In genomic region chr3:191958980-191959671, GRCh38 we compare ENCODE assay signal across 12 cellular contexts.
A peak's percentile ranks its signal among the peaks of the same experiment; 100 is the strongest.
DNase-seq lines count a peak whose midpoint lies in the region; ATAC-seq and TF ChIP-seq lines count a peak whose summit lies in the region.
"Had no signal": no experiment of that assay in that cellular context is flagged by ENCODE, and none has a peak within 500 bp of the region (broad histone marks: within the 10 kb centered on the region; RNA-seq: fewer than 3 reads in every experiment).

No MANE protein-coding gene starts in this region.

- in situ Hi-C loops in mammary epithelial cell (cut with MboI; ENCODE audit: low sequenced_read_pairs in 2 of 2) = no loop called here

- no peaks in the 10 kb centered on the region for H3K36me3 ChIP-seq in mammary epithelial cell (ENCODE audit: insufficient read depth, low read length)
- no peaks in the 10 kb centered on the region for H3K36me3 ChIP-seq in testis (ENCODE audit: low read depth, missing control alignments)

- CTCF ChIA-PET in MCF 10A (lab: Yijun Ruan, JAX) = interaction anchor here (0.6 to 0.7 kb wide), 2 partner anchors 462 to 473 kb away, joined by 3 to 4 read pairs; no protein-coding TSS in a partner anchor
- CTCF ChIA-PET in mammary epithelial cell (lab: Charles Lee; ENCODE audit: low non-redundant PET) = no interaction called here

- H3K27me3 ChIP-seq in mammary epithelial cell (ENCODE audit: insufficient read depth, low read length) (no peaks in the 10 kb centered on the region), testis (no peaks in the 10 kb centered on the region), right cardiac atrium (ENCODE audit: control insufficient read depth, insufficient read depth) (no peaks in the 10 kb centered on the region)

- peak; percentile 50 for ATAC-seq in HG02884 (IDR thresholded peaks at IDR 0.05; ENCODE audit: unreplicated experiment)
- no peak for ATAC-seq in right cardiac atrium

- H3K27me3 Mint-ChIP-seq in MCF 10A (ENCODE audit: insufficient read depth, unreplicated experiment) = no peaks in the 10 kb centered on the region
- H3K27me3 Mint-ChIP-seq: activated B cell treated with CpG ODN at 0.5 μM for 24 hours; activated naive CD8-positive, alpha-beta T cell treated with anti-CD3 and anti-CD28 coated beads, Interleukin-2, amount 10 ng/mL, durations not matched to agents 7 days and 5 days had no signal

- DNase-seq in MCF 10A (ENCODE audit: unreplicated experiment) = no peak
- no peak for DNase-seq in mammary epithelial cell
- DNase-seq in NCI-H2029 (lab: John Stamatoyannopoulos, UW) = peak; percentile 58
- no peak for DNase-seq in testis
- no peak for DNase-seq in GM19238 (ENCODE audit: insufficient read length, low spot score)
- DNase-seq in NCI-H1417 treated with DMSO at 0.1 percent for 48 hours (lab: John Stamatoyannopoulos, UW) = no peak
- no peak for DNase-seq in right cardiac atrium
- DNase-seq: activated B cell treated with CpG ODN at 0.5 μM for 24 hours; activated naive CD8-positive, alpha-beta T cell treated with anti-CD3 and anti-CD28 coated beads, Interleukin-2, amount 10 ng/mL, durations not matched to agents 7 days and 5 days; effector CD8-positive, alpha-beta T cell had no signal

- no peak overlapping the region for H3K4me3 ChIP-seq in mammary epithelial cell (replicated peaks in 1 of 3; ENCODE audit: insufficient read depth in 1 of 3, low read depth in 2 of 3, low read length in 3 of 3)
- no peak overlapping the region for H3K4me3 ChIP-seq in testis
- H3K4me3 ChIP-seq in right cardiac atrium (ENCODE audit: low read length) = no peak overlapping the region

- H3K9me3 Mint-ChIP-seq in MCF 10A (ENCODE audit: unreplicated experiment) = no peaks in the 10 kb centered on the region
- H3K9me3 Mint-ChIP-seq: activated B cell treated with CpG ODN at 0.5 μM for 24 hours; activated naive CD8-positive, alpha-beta T cell treated with anti-CD3 and anti-CD28 coated beads, Interleukin-2, amount 10 ng/mL, durations not matched to agents 7 days and 5 days had no signal

- H3K4me2 ChIP-seq in mammary epithelial cell (ENCODE audit: insufficient read depth, low read depth, low read length) = no peak overlapping the region

- no peaks in the 10 kb centered on the region for H3K36me3 Mint-ChIP-seq in MCF 10A (ENCODE audit: insufficient read depth, unreplicated experiment)
- H3K36me3 Mint-ChIP-seq: activated naive CD8-positive, alpha-beta T cell treated with anti-CD3 and anti-CD28 coated beads, Interleukin-2, amount 10 ng/mL, durations not matched to agents 7 days and 5 days had no signal

- WGBS in mammary epithelial cell (ENCODE audit: low coverage, missing lambda C conversion rate) = 64% methylated on average over 3 of the region's 3 CpGs
- WGBS in testis, 2 donors = 79 to 87% methylated on average over 3 of the region's 3 CpGs
- 70% methylated on average over 3 of the region's 3 CpGs for WGBS in right cardiac atrium

- TF ChIP-seq CTCF in MCF 10A (IDR thresholded peaks at IDR 0.05; ENCODE audit: unreplicated experiment) (no peak), mammary epithelial cell (conservative IDR thresholded peaks at IDR 0.05 in 1 of 2, IDR thresholded peaks at IDR 0.05 in 1 of 2; ENCODE audit: extremely low read depth in 1 of 2, insufficient read depth in 1 of 2, low read depth in 1 of 2, low read length in 2 of 2) (no peak), testis (IDR thresholded peaks at IDR 0.05) (no peak)

- no peaks in the 10 kb centered on the region for H4K20me1 ChIP-seq in mammary epithelial cell (ENCODE audit: insufficient read depth, low read length)

- intact Hi-C loops in MCF 10A (cut with micrococcal nuclease) (no loop called here), mammary epithelial cell (cut with micrococcal nuclease) (no loop called here), testis (cut with DNase I; ENCODE audit: low total_unique reads) (no loop called here), right cardiac atrium (cut with DNase I) (no loop called here)

- dilution Hi-C loops in mammary epithelial cell (cut with HindIII; ENCODE audit: low sequenced_read_pairs) = no loop called here

- H2AFZ ChIP-seq in mammary epithelial cell (ENCODE audit: low read depth, low read length) = no peak overlapping the region
- H2AFZ ChIP-seq: parathyroid adenoma had no signal

- no peak overlapping the region for H3K9ac ChIP-seq in mammary epithelial cell (ENCODE audit: insufficient read depth, low read length)
- H3K9ac ChIP-seq: parathyroid adenoma had no signal

- POLR2A ChIA-PET in MCF 10A (lab: Yijun Ruan, JAX) = interaction anchor here (0.6 to 1.1 kb wide), 3 partner anchors 14 to 392 kb away, joined by 3 read pairs; no protein-coding TSS in a partner anchor

- TF ChIP-seq POLR2A in testis (IDR thresholded peaks at IDR 0.05) = no peak

- H3K9me3 ChIP-seq in mammary epithelial cell (replicated peaks; ENCODE audit: insufficient read depth, low read length) = no peaks in the 10 kb centered on the region
- no peaks in the 10 kb centered on the region for H3K9me3 ChIP-seq in testis
- no peaks in the 10 kb centered on the region for H3K9me3 ChIP-seq in right cardiac atrium (ENCODE audit: control insufficient read depth, low read length)

- H3K4me3 Mint-ChIP-seq in MCF 10A (ENCODE audit: unreplicated experiment) = no peak overlapping the region
- H3K4me3 Mint-ChIP-seq: activated B cell treated with CpG ODN at 0.5 μM for 24 hours; activated naive CD8-positive, alpha-beta T cell treated with anti-CD3 and anti-CD28 coated beads, Interleukin-2, amount 10 ng/mL, durations not matched to agents 7 days and 5 days had no signal

- H3K79me2 ChIP-seq in mammary epithelial cell (ENCODE audit: insufficient read depth, low read length) = no peaks in the 10 kb centered on the region
- H3K79me2 ChIP-seq: parathyroid adenoma had no signal

- H3K4me1 Mint-ChIP-seq in MCF 10A (ENCODE audit: insufficient read depth, unreplicated experiment) = no peaks in the 10 kb centered on the region
- H3K4me1 Mint-ChIP-seq: activated naive CD8-positive, alpha-beta T cell treated with anti-CD3 and anti-CD28 coated beads, Interleukin-2, amount 10 ng/mL, durations not matched to agents 7 days and 5 days had no signal

- no peaks in the 10 kb centered on the region for H3K4me1 ChIP-seq in mammary epithelial cell (ENCODE audit: insufficient read depth, low read length)
- peaks cover 4% of the 10 kb centered on the region for H3K4me1 ChIP-seq in testis
- H3K4me1 ChIP-seq in right cardiac atrium (ENCODE audit: control insufficient read depth, insufficient read depth, low read length) = no peaks in the 10 kb centered on the region
- H3K4me1 ChIP-seq: parathyroid adenoma had no signal

- BruUV-seq in MCF 10A (replicated peaks; lab: Mats Ljungman, UMichigan) = no TSS peak
- BruUV-seq in mammary epithelial cell (replicated peaks; lab: Mats Ljungman, UMichigan) = no TSS peak

- H3K27ac Mint-ChIP-seq in MCF 10A (ENCODE audit: low read depth, unreplicated experiment) = peak overlapping the region; percentile 23
- H3K27ac Mint-ChIP-seq: activated B cell treated with CpG ODN at 0.5 μM for 24 hours; activated naive CD8-positive, alpha-beta T cell treated with anti-CD3 and anti-CD28 coated beads, Interleukin-2, amount 10 ng/mL, durations not matched to agents 7 days and 5 days had no signal

- H3K27ac ChIP-seq in mammary epithelial cell (ENCODE audit: insufficient read depth, low read depth, low read length) (no peak overlapping the region), testis (no peak overlapping the region), right cardiac atrium (ENCODE audit: low read length) (no peak overlapping the region)
- H3K27ac ChIP-seq: parathyroid adenoma had no signal
